Comparison of ENCODE assay signal across 1 cellular context in the genomic region with DNA sequence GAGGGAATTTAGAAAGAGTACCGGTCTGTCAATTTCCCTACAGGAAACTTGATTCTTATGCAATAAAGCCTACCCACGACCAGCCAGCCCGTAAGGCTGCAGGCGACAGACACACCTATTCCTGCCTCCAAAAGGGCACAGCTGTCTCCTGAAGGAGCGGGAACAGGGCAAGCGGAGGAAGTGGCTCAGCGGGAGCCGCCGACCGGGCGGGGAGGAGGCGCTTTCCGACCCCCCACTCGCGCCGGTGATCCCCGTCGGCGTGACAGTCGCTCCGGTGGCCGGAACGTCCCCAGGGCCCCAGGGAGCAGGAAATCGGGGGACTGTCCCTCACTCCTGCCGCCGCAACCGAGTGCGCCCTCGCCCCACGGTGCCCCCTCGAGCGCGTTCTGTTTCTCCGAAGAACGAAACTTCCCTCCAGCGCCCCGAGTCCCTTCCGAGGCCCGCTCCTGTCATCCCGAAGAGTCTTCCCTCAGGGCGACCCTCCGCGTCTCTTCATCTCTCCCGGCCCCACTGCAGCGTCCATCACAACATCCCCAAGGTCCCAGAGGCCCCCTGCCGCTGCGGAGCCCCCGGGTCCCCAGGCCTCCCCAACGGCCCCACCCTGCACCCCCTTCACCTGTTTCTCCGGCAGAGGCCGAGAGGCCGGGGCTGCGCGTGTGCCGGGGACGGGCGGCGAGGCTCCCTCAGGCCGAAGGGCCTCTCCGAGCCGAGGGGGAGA.
TF ChIP-seq lines count a peak whose summit lies in the region.

No MANE protein-coding gene starts in this region.

TF ChIP-seq in HEK293, 187 proteins besides CTCF, POLR2A, EP300 and RAD21 (continued from another document):
- TF ChIP-seq SALL2 (tag by site-specific recombination; IDR thresholded peaks at IDR 0.05; ENCODE audit: borderline replicate concordance) (no peak), KLF9 (tag by site-specific recombination; IDR thresholded peaks at IDR 0.05; ENCODE audit: low read depth) (peak; percentile 48), ZNF510 (tag by site-specific recombination; IDR thresholded peaks at IDR 0.05; ENCODE audit: insufficient replicate concordance) (no peak), ZNF138 (tag by site-specific recombination; IDR thresholded peaks at IDR 0.05; ENCODE audit: borderline replicate concordance) (no peak), ZNF157 (tag by site-specific recombination; IDR thresholded peaks at IDR 0.05) (no peak), OVOL3 (tag by site-specific recombination; IDR thresholded peaks at IDR 0.05) (no peak), ZNF596 (tag by site-specific recombination; IDR thresholded peaks at IDR 0.05) (no peak), ZNF670 (tag by site-specific recombination; IDR thresholded peaks at IDR 0.05; ENCODE audit: low read depth) (no peak), ZNF549 (tag by site-specific recombination; IDR thresholded peaks at IDR 0.05) (no peak), SCRT1 (tag by site-specific recombination; IDR thresholded peaks at IDR 0.05; ENCODE audit: borderline replicate concordance) (no peak)
- TF ChIP-seq, protein P1, sequence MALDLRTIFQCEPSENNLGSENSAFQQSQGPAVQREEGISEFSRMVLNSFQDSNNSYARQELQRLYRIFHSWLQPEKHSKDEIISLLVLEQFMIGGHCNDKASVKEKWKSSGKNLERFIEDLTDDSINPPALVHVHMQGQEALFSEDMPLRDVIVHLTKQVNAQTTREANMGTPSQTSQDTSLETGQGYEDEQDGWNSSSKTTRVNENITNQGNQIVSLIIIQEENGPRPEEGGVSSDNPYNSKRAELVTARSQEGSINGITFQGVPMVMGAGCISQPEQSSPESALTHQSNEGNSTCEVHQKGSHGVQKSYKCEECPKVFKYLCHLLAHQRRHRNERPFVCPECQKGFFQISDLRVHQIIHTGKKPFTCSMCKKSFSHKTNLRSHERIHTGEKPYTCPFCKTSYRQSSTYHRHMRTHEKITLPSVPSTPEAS (tag by site-specific recombination; IDR thresholded peaks at IDR 0.05): 0 out of 2 replicates have a peak, but pooled peaks have one; percentile 37
- TF ChIP-seq, protein P2, sequence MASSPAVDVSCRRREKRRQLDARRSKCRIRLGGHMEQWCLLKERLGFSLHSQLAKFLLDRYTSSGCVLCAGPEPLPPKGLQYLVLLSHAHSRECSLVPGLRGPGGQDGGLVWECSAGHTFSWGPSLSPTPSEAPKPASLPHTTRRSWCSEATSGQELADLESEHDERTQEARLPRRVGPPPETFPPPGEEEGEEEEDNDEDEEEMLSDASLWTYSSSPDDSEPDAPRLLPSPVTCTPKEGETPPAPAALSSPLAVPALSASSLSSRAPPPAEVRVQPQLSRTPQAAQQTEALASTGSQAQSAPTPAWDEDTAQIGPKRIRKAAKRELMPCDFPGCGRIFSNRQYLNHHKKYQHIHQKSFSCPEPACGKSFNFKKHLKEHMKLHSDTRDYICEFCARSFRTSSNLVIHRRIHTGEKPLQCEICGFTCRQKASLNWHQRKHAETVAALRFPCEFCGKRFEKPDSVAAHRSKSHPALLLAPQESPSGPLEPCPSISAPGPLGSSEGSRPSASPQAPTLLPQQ (tag by site-specific recombination; IDR thresholded peaks at IDR 0.05): 0 out of 2 replicates have a peak, but pooled peaks have one; percentile 22
- TF ChIP-seq, protein P3, sequence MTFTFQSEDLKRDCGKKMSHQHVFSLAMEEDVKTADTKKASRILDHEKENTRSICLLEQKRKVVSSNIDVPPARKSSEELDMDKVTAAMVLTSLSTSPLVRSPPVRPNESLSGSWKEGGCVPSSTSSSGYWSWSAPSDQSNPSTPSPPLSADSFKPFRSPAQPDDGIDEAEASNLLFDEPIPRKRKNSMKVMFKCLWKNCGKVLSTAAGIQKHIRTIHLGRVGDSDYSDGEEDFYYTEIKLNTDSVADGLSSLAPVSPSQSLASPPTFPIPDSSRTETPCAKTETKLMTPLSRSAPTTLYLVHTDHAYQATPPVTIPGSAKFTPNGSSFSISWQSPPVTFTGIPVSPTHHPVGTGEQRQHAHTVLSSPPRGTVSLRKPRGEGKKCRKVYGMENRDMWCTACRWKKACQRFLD (tag by site-specific recombination; IDR thresholded peaks at IDR 0.05): no peak; the same call in 1 of the 2 replicates
TF ChIP-seq in HEK293: peak in this region for 42.
